Comparison of ENCODE assay signal across 7 cellular contexts in genomic region chr12:121801601-121802484, GRCh38. TPM values are rescaled to one million over a fixed set of nuclear protein-coding genes. Genes with fewer than 3 reads are reported as not detected.
DNase-seq lines count a peak whose midpoint lies in the region; ATAC-seq, FAIRE-seq and TF ChIP-seq lines count a peak whose summit lies in the region.

No MANE protein-coding gene starts in this region.

- H3K9me3 ChIP-seq in neuron (ENCODE audit: low read length), result no peaks in the 10 kb centered on the region

- no peak for ATAC-seq in GM21529 (IDR thresholded peaks at IDR 0.05; ENCODE audit: unreplicated experiment)

- peak; percentile 67 for FAIRE-seq in GM18507 (lab: Jason Lieb, UNC)

- H3K4me3 ChIP-seq in fibroblast of mammary gland (ENCODE audit: control insufficient read depth, low read depth, low read length) (peak overlapping the region; percentile 53), neuron (ENCODE audit: low read length) (peak overlapping the region; percentile 88)

- no peak for DNase-seq in GM18507 (ENCODE audit: extremely low spot score, insufficient read length, low read depth)
- DNase-seq in NCI-H2196 (lab: John Stamatoyannopoulos, UW; ENCODE audit: unreplicated experiment), result peak; percentile 44
- peak; percentile 61 for DNase-seq in activated T-cell treated with anti-CD3 and anti-CD28 coated beads, Interleukin-2, amount 50 U/mL, for 1 hour
- DNase-seq in fibroblast of mammary gland (ENCODE audit: low read depth), result peak; percentile 47
- DNase-seq in mucosa of gallbladder (ENCODE audit: low spot score), result no peak

- TF ChIP-seq CTCF in fibroblast of mammary gland (conservative IDR thresholded peaks at IDR 0.05; ENCODE audit: control insufficient read depth, insufficient read depth, low read depth, low read length), result no peak

- no peaks in the 10 kb centered on the region for H3K27me3 ChIP-seq in neuron (ENCODE audit: insufficient read depth, low read length)

- no peak overlapping the region for H2AFZ ChIP-seq in neuron (ENCODE audit: low read depth, low read length)

- H3K36me3 ChIP-seq in neuron (ENCODE audit: insufficient read depth, low read length), result peaks cover 25% of the 10 kb centered on the region

- peaks cover 53% of the 10 kb centered on the region for H3K4me1 ChIP-seq in neuron (ENCODE audit: insufficient read depth, low read length)

RNA-seq across cellular contexts. Expression of gene SETD1B, which starts 2.0 kb away (rescaled TPM):
- 35.5 TPM for total RNA-seq in mucosa of gallbladder

RNA-seq across cellular contexts. Expression of gene RHOF, which starts 8.4 kb away (rescaled TPM):
- 30.8 TPM for total RNA-seq in mucosa of gallbladder

RNA-seq across cellular contexts. Expression of gene HPD, which starts 56.8 kb away (rescaled TPM):
- 2.8 TPM for total RNA-seq in mucosa of gallbladder

Comparison
In these comparisons a context has a peak if more than half of its experiments do, and no peak if none do; other contexts are left out.
1. DNase-seq: peak in NCI-H2196 (single experiment), activated T-cell treated with anti-CD3 and anti-CD28 coated beads, Interleukin-2, amount 50 U/mL, for 1 hour (single experiment) and fibroblast of mammary gland (single experiment); none in GM18507 (single experiment) and mucosa of gallbladder (single experiment).